8 cellular contexts compared by ENCODE assay signal in the genomic region with DNA sequence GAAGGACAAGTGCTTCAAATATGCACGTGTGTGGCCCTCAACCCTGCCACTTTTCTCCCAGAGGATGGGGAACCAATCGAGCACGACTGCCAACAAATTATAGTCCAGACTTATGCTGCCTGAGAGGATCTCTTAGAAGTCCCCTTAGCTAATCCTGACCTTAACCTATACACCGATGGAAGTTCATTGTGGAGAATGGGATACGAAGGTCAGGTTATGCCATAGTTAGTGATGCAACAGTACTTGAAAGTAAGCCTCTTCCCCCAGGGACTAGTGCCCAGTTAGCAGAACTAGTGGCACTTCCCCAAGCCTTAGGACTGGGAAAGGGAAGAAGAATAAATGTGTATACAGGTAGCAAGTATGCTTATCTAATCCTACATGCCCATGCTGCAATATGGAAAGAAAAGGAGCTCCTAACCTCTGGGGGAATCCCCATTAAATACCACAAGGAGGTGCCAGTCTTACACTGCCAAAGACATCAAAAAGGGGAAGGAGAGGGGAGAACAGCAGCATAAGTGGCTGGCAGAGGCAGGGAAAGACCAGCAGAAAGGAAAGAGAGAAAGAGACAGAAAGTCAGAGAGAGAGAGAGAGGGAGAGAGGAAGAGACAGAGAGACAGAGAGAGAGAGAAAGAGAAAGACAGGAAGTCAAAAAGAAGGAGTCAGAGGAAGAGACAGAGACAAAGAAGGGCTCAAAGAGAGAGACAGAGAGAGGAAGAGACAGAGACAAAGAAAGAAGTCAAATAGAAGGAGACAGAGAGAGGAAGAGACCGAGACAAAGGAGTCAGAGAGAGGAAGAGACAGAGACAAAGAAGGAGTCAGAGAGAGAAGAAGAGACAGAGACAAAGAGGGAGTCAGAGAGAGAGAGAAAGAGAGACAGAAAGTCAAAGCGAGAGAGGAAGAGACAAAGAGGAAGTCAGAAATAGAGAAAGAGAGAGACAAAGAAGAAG. TPM values are rescaled to one million over a fixed set of nuclear protein-coding genes. Genes with fewer than 3 reads are reported as not detected.
A peak's percentile ranks its signal among the peaks of the same experiment; 100 is the strongest.
DNase-seq lines count a peak whose midpoint lies in the region; ATAC-seq, FAIRE-seq and TF ChIP-seq lines count a peak whose summit lies in the region.
"Not testable (repeated sequence)": the region's sequence is repeated elsewhere in the genome, so short reads cannot be mapped to it uniquely, and the experiment has no call there.

No MANE protein-coding gene starts in this region.

- TF ChIP-seq RAD21 in K562 (CRISPR knock-in tag; conservative IDR thresholded peaks at IDR 0.05 in 1 of 2, IDR thresholded peaks at IDR 0.05 in 1 of 2); HepG2 (CRISPR knock-in tag; IDR thresholded peaks at IDR 0.05): not testable (repeated sequence)

- H3K4me3 ChIP-seq in K562; HepG2 (replicated peaks in 1 of 3; ENCODE audit: insufficient read depth in 1 of 3, low read depth in 2 of 3, low read length in 3 of 3): not testable (repeated sequence)

- 39% methylated on average over 7 of the region's 7 CpGs for WGBS in K562 (ENCODE audit: insufficient coverage, low coverage, missing lambda C conversion rate)
- 25% methylated on average over 7 of the region's 7 CpGs for WGBS in HepG2 (ENCODE audit: low lambda C conversion rate)

- peak overlapping the region in 3 of 4 donors; percentile 27 to 61 (median 61) for H3K4me3 Mint-ChIP-seq in IgD-negative memory B cell
- peak overlapping the region; percentile 1 for H3K4me3 Mint-ChIP-seq in activated B cell treated with CpG ODN at 0.5 μM for 24 hours
- H3K4me3 Mint-ChIP-seq in stimulated activated naive B cell treated with anti-CD40 and anti-IgM and Interleukin-4, amounts not matched to agents 10 μg/mL and 1 μg/mL and 100 μg/mL, for 72 hours = peak overlapping the region; percentile 17 to 29

- POLR2A ChIA-PET in activated B cell treated with CpG ODN at 0.5 μM for 24 hours (lab: Charles Lee); K562 (lab: Yijun Ruan, JAX); HepG2 (lab: Yijun Ruan, JAX): not testable (repeated sequence)

- not testable (repeated sequence) for H3K9me3 ChIP-seq in K562 (replicated peaks; ENCODE audit: control insufficient read depth, insufficient read depth, low read depth, low read length); HepG2 (ENCODE audit: low read length)

- FAIRE-seq in K562 (lab: Jason Lieb, UNC); HepG2 (lab: Jason Lieb, UNC): not testable (repeated sequence)

- H3K27me3 Mint-ChIP-seq in IgD-negative memory B cell, activated B cell treated with CpG ODN at 0.5 μM for 24 hours: not testable (repeated sequence)
- peaks cover 0 to 10% of the 10 kb centered on the region in 2 donors for H3K27me3 Mint-ChIP-seq in stimulated activated naive B cell treated with anti-CD40 and anti-IgM and Interleukin-4, amounts not matched to agents 10 μg/mL and 1 μg/mL and 100 μg/mL, for 72 hours

- not testable (repeated sequence) for H3K27me3 ChIP-seq in K562 (ENCODE audit: control insufficient read depth in 2 of 2, insufficient read depth in 2 of 2, low read length in 2 of 2); HepG2 (ENCODE audit: control insufficient read depth in 1 of 2, insufficient read depth in 2 of 2, low read length in 2 of 2)

- not testable (repeated sequence) for H4K20me1 ChIP-seq in K562 (replicated peaks; ENCODE audit: control insufficient read depth, insufficient read depth, low read length); HepG2 (ENCODE audit: insufficient read depth, low read length)

- TF ChIP-seq POLR2A in K562 (conservative IDR thresholded peaks at IDR 0.05); HepG2 (IDR thresholded peaks at IDR 0.05; ENCODE audit: insufficient read depth in 1 of 2, low read depth in 2 of 2, low read length in 2 of 2): not testable (repeated sequence)

- BruUV-seq in K562 (replicated peaks; lab: Mats Ljungman, UMichigan); HepG2 (replicated peaks; lab: Mats Ljungman, UMichigan): not testable (repeated sequence)

- H3K27ac Mint-ChIP-seq in IgD-negative memory B cell = peak overlapping the region in 1 of 3 donors; percentile 53
- peak overlapping the region; percentile 18 for H3K27ac Mint-ChIP-seq in activated B cell treated with CpG ODN at 0.5 μM for 24 hours
- H3K27ac Mint-ChIP-seq in stimulated activated naive B cell treated with anti-CD40 and anti-IgM and Interleukin-4, amounts not matched to agents 10 μg/mL and 1 μg/mL and 100 μg/mL, for 72 hours = peak overlapping the region; percentile 48

- not testable (repeated sequence) for H3K36me3 ChIP-seq in K562 (ENCODE audit: control insufficient read depth, insufficient read depth, low read length); HepG2 (replicated peaks in 1 of 2; ENCODE audit: control insufficient read depth in 1 of 2, insufficient read depth in 2 of 2, low read length in 2 of 2)

- peak; percentile 22 for DNase-seq in EH (ENCODE audit: low read depth)
- peak; percentile 10 for DNase-seq in NCI-H69 (lab: John Stamatoyannopoulos, UW)
- peak; percentile 40 for DNase-seq in SK-MEL-5 (ENCODE audit: low read depth, low spot score)
- DNase-seq in activated B cell treated with CpG ODN at 0.5 μM for 24 hours; K562 (ENCODE audit: extremely low read depth in 1 of 4, low spot score in 3 of 4); HepG2 (ENCODE audit: low spot score): not testable (repeated sequence)
- peak; percentile 4 for DNase-seq in stimulated activated naive B cell treated with anti-CD40 and anti-IgM and Interleukin-4, amounts not matched to agents 10 μg/mL and 1 μg/mL and 100 μg/mL, for 72 hours

- not testable (repeated sequence) for H3K4me2 ChIP-seq in K562 (ENCODE audit: insufficient read depth, low read length); HepG2 (ENCODE audit: low read depth, low read length)

- H3K9ac ChIP-seq in K562 (ENCODE audit: insufficient read depth in 1 of 2, low read depth in 2 of 2, low read length in 2 of 2); HepG2 (ENCODE audit: insufficient read depth, low read depth, low read length): not testable (repeated sequence)

- H3K27ac ChIP-seq in K562 (ENCODE audit: extremely low read depth, low read depth, low read length); HepG2 (ENCODE audit: extremely low read length, insufficient read depth, low read length): not testable (repeated sequence)

- CTCF ChIA-PET in activated B cell treated with CpG ODN at 0.5 μM for 24 hours (lab: Charles Lee); K562 (lab: Yijun Ruan, JAX; ENCODE audit: low intra/inter-chr PET ratio); HepG2 (lab: Yijun Ruan, JAX; ENCODE audit: low intra/inter-chr PET ratio, low total read pairs): not testable (repeated sequence)

- intact Hi-C loops in activated B cell treated with CpG ODN at 0.5 μM for 24 hours (cut with micrococcal nuclease) (loop anchor here (5.0 kb wide), 1 partner anchor 32 kb away; no protein-coding TSS in a partner anchor), HepG2 (cut with micrococcal nuclease; ENCODE audit: unreplicated experiment) (loop anchor here (1.0 kb wide), 1 partner anchor 37 kb away; a partner anchor contains a TSS)
- intact Hi-C loops in K562 (cut with micrococcal nuclease) = not testable (repeated sequence)

- H3K9me1 ChIP-seq in K562 (ENCODE audit: control insufficient read depth, insufficient read depth, low read length) = not testable (repeated sequence)

- not testable (repeated sequence) for H3K79me2 ChIP-seq in K562 (ENCODE audit: control insufficient read depth, insufficient read depth, low read length); HepG2 (ENCODE audit: insufficient read depth, low read length)

- not testable (repeated sequence) for TF ChIP-seq CTCF in activated B cell treated with CpG ODN at 0.5 μM for 24 hours (IDR thresholded peaks at IDR 0.05); HepG2 (CRISPR knock-in tag; IDR thresholded peaks at IDR 0.05)
- TF ChIP-seq CTCF in K562 (IDR thresholded peaks at IDR 0.05 in 2 of 3, conservative IDR thresholded peaks at IDR 0.05 in 1 of 3; ENCODE audit: insufficient read depth in 2 of 3, low read depth in 1 of 3, low read length in 3 of 3) = 0 out of 6 replicates have a peak, but pooled peaks of 1 of the 3 experiments have one; percentile 2

- ATAC-seq in activated B cell treated with CpG ODN at 0.5 μM for 24 hours (ENCODE audit: low read depth) = peak; percentile 37
- not testable (repeated sequence) for ATAC-seq in K562, HepG2
- peak; percentile 82 to 84 for ATAC-seq in stimulated activated naive B cell treated with anti-CD40 and anti-IgM and Interleukin-4, amounts not matched to agents 10 μg/mL and 1 μg/mL and 100 μg/mL, for 72 hours (replicated peaks)

- not testable (repeated sequence) for TF ChIP-seq EP300 in K562 (IDR thresholded peaks at IDR 0.05; ENCODE audit: low read length); HepG2 (IDR thresholded peaks at IDR 0.05; ENCODE audit: low read depth in 2 of 2, low read length in 2 of 2); HepG2 (CRISPR knock-in tag; IDR thresholded peaks at IDR 0.05; ENCODE audit: borderline replicate concordance)

- in situ Hi-C loops in SK-MEL-5 (cut with HindIII; ENCODE audit: low pct_unique_long_range_greater_than_20kb, low sequenced_read_pairs); K562 (cut with MboI); HepG2 (cut with HindIII; ENCODE audit: extremely low pct_ligation_motif_present, low pct_unique_long_range_greater_than_20kb): not testable (repeated sequence)

- peaks cover 0 to 13% (median 11%) of the 10 kb centered on the region in 3 donors for H3K9me3 Mint-ChIP-seq in IgD-negative memory B cell
- peaks cover 13% of the 10 kb centered on the region for H3K9me3 Mint-ChIP-seq in activated B cell treated with CpG ODN at 0.5 μM for 24 hours
- H3K9me3 Mint-ChIP-seq in stimulated activated naive B cell treated with anti-CD40 and anti-IgM and Interleukin-4, amounts not matched to agents 10 μg/mL and 1 μg/mL and 100 μg/mL, for 72 hours = peaks cover 8 to 14% of the 10 kb centered on the region in 2 donors

- H3K4me1 Mint-ChIP-seq in IgD-negative memory B cell = peaks cover 17 to 28% (median 20%) of the 10 kb centered on the region in 3 donors
- H3K4me1 Mint-ChIP-seq in activated B cell treated with CpG ODN at 0.5 μM for 24 hours = peaks cover 38% of the 10 kb centered on the region
- H3K4me1 Mint-ChIP-seq in stimulated activated naive B cell treated with anti-CD40 and anti-IgM and Interleukin-4, amounts not matched to agents 10 μg/mL and 1 μg/mL and 100 μg/mL, for 72 hours = peaks cover 16 to 23% of the 10 kb centered on the region in 2 donors

- not testable (repeated sequence) for H3K36me3 Mint-ChIP-seq in IgD-negative memory B cell; activated B cell treated with CpG ODN at 0.5 μM for 24 hours (ENCODE audit: low read depth); stimulated activated naive B cell treated with anti-CD40 and anti-IgM and Interleukin-4, amounts not matched to agents 10 μg/mL and 1 μg/mL and 100 μg/mL, for 72 hours

- peak overlapping the region; percentile 89 for H2AFZ ChIP-seq in K562 (ENCODE audit: low read depth, low read length)
- H2AFZ ChIP-seq in HepG2 (ENCODE audit: low read length) = not testable (repeated sequence)

- not testable (repeated sequence) for H3K4me1 ChIP-seq in K562 (replicated peaks in 1 of 2; ENCODE audit: control insufficient read depth in 2 of 2, insufficient read depth in 2 of 2, low read length in 2 of 2); HepG2 (ENCODE audit: insufficient read depth, low read length)

RNA-seq across cellular contexts. Expression of a gene that starts 37.1 kb away (rescaled TPM):
- polyA plus RNA-seq in IgD-negative memory B cell (63.0 TPM), K562 (2011; rRNA removed) (28.0 and 31.8 TPM in 2 replicates), K562 (2014; fragmentation: Illumina TruSeq; extraction: Trizol) (21.8 and 24.2 TPM in 2 replicates), K562 (2014; fragmentation: Nextera tagmentation; extraction: Ambion mirVana) (1 to 10 TPM; 2.9 to 5.1 TPM), K562 (2014; rRNA removed) (13.5 and 19.8 TPM in 2 replicates), HepG2 (2011; rRNA removed) (15.4 and 19.2 TPM in 2 replicates)
- total RNA-seq in SK-MEL-5 (2014; rRNA removed; shearing (Covaris generic)) = 84.7 and 88.0 TPM in 2 replicates
- 38.8 and 75.7 TPM in 2 replicates for polyA plus RNA-seq in SK-MEL-5 (2015; cell fraction: cytosol; rRNA removed)
- 15.5 and 21.2 TPM in 2 replicates for polyA plus RNA-seq in SK-MEL-5 (2015; cell fraction: nucleus; rRNA removed)
- total RNA-seq in activated B cell treated with CpG ODN at 0.5 μM for 24 hours (102 and 106 TPM in 2 replicates), K562 (2014; rRNA removed) (26.5 and 27.0 TPM in 2 replicates), K562 (2014; rRNA removed; fragmentation: Illumina TruSeq; extraction: Trizol) (36.0 and 36.4 TPM in 2 replicates), K562 (2015; rRNA removed; fragmentation: Illumina TruSeq; extraction: Trizol) (36.6 and 38.1 TPM in 2 replicates), K562 (2021) (25.6 and 28.9 TPM in 2 replicates), HepG2 (2016; rRNA removed; fragmentation: Illumina TruSeq; extraction: Trizol) (33.3 and 50.5 TPM in 2 replicates)
- total RNA-seq in K562 (2011; cell fraction: chromatin; rRNA removed; ENCODE audit: low replicate concordance) = 37.2 and 85.0 TPM in 2 replicates
- total RNA-seq in K562 (2011; cell fraction: nucleolus; rRNA removed) = 19.2 and 21.7 TPM in 2 replicates
- total RNA-seq in K562 (2011; cell fraction: nucleoplasm; rRNA removed) = 36.4 and 46.8 TPM in 2 replicates
- polyA plus RNA-seq in K562 (2011; cell fraction: cytosol; rRNA removed) = 16.9 and 21.2 TPM in 2 replicates
- 15.1 and 18.6 TPM in 2 replicates for polyA plus RNA-seq in K562 (2011; cell fraction: nucleus; rRNA removed)
- polyA plus RNA-seq in K562 (2012) = 15.9 and 23.7 TPM in 2 replicates
- 68.1 and 87.9 TPM in 2 replicates for polyA minus RNA-seq in K562 (2011; rRNA and poly(A)+ RNA removed)
- 33.6 and 38.9 TPM in 2 replicates for polyA minus RNA-seq in K562 (2011; cell fraction: cytosol; rRNA and poly(A)+ RNA removed)
- polyA minus RNA-seq in K562 (2011; cell fraction: nucleus; rRNA and poly(A)+ RNA removed) = 35.9 and 61.5 TPM in 2 replicates
- total RNA-seq in HepG2 (2016; cell fraction: cytosol; rRNA removed; fragmentation: Illumina TruSeq; extraction: Trizol; ENCODE audit: low read depth) = 28.9 and 36.1 TPM in 2 replicates
- total RNA-seq in HepG2 (2016; cell fraction: insoluble cytoplasmic fraction; rRNA removed; fragmentation: Illumina TruSeq; extraction: Trizol) = 34.4 and 49.1 TPM in 2 replicates
- 27.1 and 27.6 TPM in 2 replicates for total RNA-seq in HepG2 (2016; cell fraction: membrane; rRNA removed; fragmentation: Illumina TruSeq; extraction: Trizol)
- 56.8 and 57.7 TPM in 2 replicates for total RNA-seq in HepG2 (2016; cell fraction: nucleus; rRNA removed; fragmentation: Illumina TruSeq; extraction: Trizol)
- polyA plus RNA-seq in HepG2 (2011; cell fraction: cytosol; rRNA removed) = 12.9 and 15.0 TPM in 2 replicates
- polyA plus RNA-seq in HepG2 (2011; cell fraction: nucleus; rRNA removed) = 10.9 and 12.9 TPM in 2 replicates
- 17.7 and 18.8 TPM in 2 replicates for polyA plus RNA-seq in HepG2 (2012)
- polyA plus RNA-seq in HepG2 (2016; cell fraction: cytosol; fragmentation: Illumina TruSeq; extraction: Trizol; ENCODE audit: low read depth) = 0.88 and 1.2 TPM in 2 replicates
- polyA plus RNA-seq in HepG2 (2016; cell fraction: insoluble cytoplasmic fraction; fragmentation: Illumina TruSeq; extraction: Trizol; ENCODE audit: low read depth) = 17.3 and 19.4 TPM in 2 replicates
- polyA plus RNA-seq in HepG2 (2016; cell fraction: membrane; fragmentation: Illumina TruSeq; extraction: Trizol; ENCODE audit: low read depth) = 4.4 and 4.8 TPM in 2 replicates
- polyA plus RNA-seq in HepG2 (2016; cell fraction: nucleus; fragmentation: Illumina TruSeq; extraction: Trizol; ENCODE audit: insufficient read depth, low read depth) = 13.6 and 14.4 TPM in 2 replicates
- polyA minus RNA-seq in HepG2 (2011; rRNA and poly(A)+ RNA removed; ENCODE audit: low replicate concordance) = 11.9 and 39.7 TPM in 2 replicates
- polyA minus RNA-seq in HepG2 (2011; cell fraction: cytosol; rRNA and poly(A)+ RNA removed) = 27.3 and 30.9 TPM in 2 replicates
- 86.3 and 98.5 TPM in 2 replicates for polyA minus RNA-seq in HepG2 (2011; cell fraction: nucleus; rRNA and poly(A)+ RNA removed)

Comparison
In these comparisons a context has a peak if more than half of its experiments do, and no peak if none do; other contexts are left out.
1. H3K4me3 Mint-ChIP-seq: peak in every context shown above with its lines; median percentile 61 in IgD-negative memory B cell; 23 in stimulated activated naive B cell treated with anti-CD40 and anti-IgM and Interleukin-4, amounts not matched to agents 10 μg/mL and 1 μg/mL and 100 μg/mL, for 72 hours; 1 in activated B cell treated with CpG ODN at 0.5 μM for 24 hours.